ENCODE assay signal across 8 cellular contexts in genomic region chr1:230568008-230568407, GRCh38.
DNase-seq lines count a peak whose midpoint lies in the region; ATAC-seq and TF ChIP-seq lines count a peak whose summit lies in the region.

No MANE protein-coding gene starts in this region.

- H3K27ac ChIP-seq in trophoblast cell (ENCODE audit: low read depth, low read length) (no peak overlapping the region), tibial artery (no peak overlapping the region)

- ATAC-seq in sciatic nerve = no peak
- no peak for ATAC-seq in GM18498 (IDR thresholded peaks at IDR 0.05; ENCODE audit: unreplicated experiment)

- H3K9me3 ChIP-seq in trophoblast cell (ENCODE audit: insufficient read depth, low read depth, low read length) (no peaks in the 10 kb centered on the region), tibial artery (no peaks in the 10 kb centered on the region)

- no peak overlapping the region for H3K4me2 ChIP-seq in trophoblast cell (ENCODE audit: low read length)

- H2BK12ac ChIP-seq in trophoblast cell (ENCODE audit: low read length) = no peak overlapping the region

- no peaks in the 10 kb centered on the region for H3K79me2 ChIP-seq in trophoblast cell (ENCODE audit: control insufficient read depth, insufficient read depth, low read length, poor library complexity)

- H4K91ac ChIP-seq in trophoblast cell (ENCODE audit: low read depth, low read length) = no peak overlapping the region

- H3K36me3 ChIP-seq in trophoblast cell (ENCODE audit: control insufficient read depth in 1 of 2, insufficient read depth in 2 of 2, low read length in 2 of 2) (no peaks in the 10 kb centered on the region), tibial artery (no peaks in the 10 kb centered on the region)

- H3K4me3 ChIP-seq in trophoblast cell (ENCODE audit: low read depth, low read length) = no peak overlapping the region
- H3K4me3 ChIP-seq in tibial artery = no peak overlapping the region

- H4K8ac ChIP-seq in trophoblast cell (ENCODE audit: low read depth, low read length) = no peak overlapping the region

- intact Hi-C loops in tibial artery (cut with DNase I; ENCODE audit: low total_unique reads) = no loop called here
- intact Hi-C loops in sciatic nerve (cut with DNase I) = loop anchor here (10.0 kb wide), 1 partner anchor 1917 kb away; no protein-coding TSS in a partner anchor

- H3K4me1 ChIP-seq in trophoblast cell (ENCODE audit: control insufficient read depth in 1 of 2, insufficient read depth in 2 of 2, low read length in 2 of 2) = peaks cover 7 to 10% of the 10 kb centered on the region in 2 experiments
- no peaks in the 10 kb centered on the region for H3K4me1 ChIP-seq in tibial artery

- H3K4ac ChIP-seq in trophoblast cell (ENCODE audit: low read depth, low read length) = no peak overlapping the region

- no peak overlapping the region for H2BK120ac ChIP-seq in trophoblast cell (ENCODE audit: insufficient read depth, low read length, poor library complexity)

- H3K27me3 ChIP-seq in trophoblast cell (ENCODE audit: insufficient read depth, low read length) (no peaks in the 10 kb centered on the region), tibial artery (peaks cover 0 to under 1% of the 10 kb centered on the region in 2 donors)

- DNase-seq in GM10248 (ENCODE audit: extremely low spot score) (peak; percentile 11), HT1080 (ENCODE audit: low read depth) (peak; percentile 56), astrocyte of the hippocampus (ENCODE audit: low read depth, low spot score) (peak; percentile 33), trophoblast cell (peak; percentile 33 to 36), tibial artery (no peak), NCI-H1436 treated with DMSO at 0.1 percent for 48 hours (lab: John Stamatoyannopoulos, UW) (no peak), sciatic nerve (ENCODE audit: low spot score) (no peak)

- CTCF ChIA-PET in GM10248 (lab: Yijun Ruan, JAX) = no interaction called here

- TF ChIP-seq CTCF in GM10248 (IDR thresholded peaks at IDR 0.05; ENCODE audit: control extremely low read depth, extremely low read depth, low read depth, missing control alignments) (no peak), tibial artery (IDR thresholded peaks at IDR 0.05) (no peak)

- no peak overlapping the region for H3K23ac ChIP-seq in trophoblast cell (ENCODE audit: low read length)

- H3K9ac ChIP-seq in trophoblast cell (ENCODE audit: low read length) = no peak overlapping the region

- no peak overlapping the region for H3K18ac ChIP-seq in trophoblast cell (ENCODE audit: low read length)

- POLR2A ChIA-PET in GM10248 (lab: Yijun Ruan, JAX) = no interaction called here

- WGBS in trophoblast cell (ENCODE audit: extremely low coverage, insufficient coverage, insufficient read length) = no CpG with 5 or more reads among the region's 8 CpGs

- H2AFZ ChIP-seq in trophoblast cell (ENCODE audit: insufficient read depth, low read length, poor library complexity) = no peak overlapping the region

- H4K12ac ChIP-seq in trophoblast cell (ENCODE audit: low read depth, low read length) = no peak overlapping the region

- H2BK5ac ChIP-seq in trophoblast cell (ENCODE audit: low read depth, low read length, poor library complexity) = no peak overlapping the region

- no peak overlapping the region for H2AK5ac ChIP-seq in trophoblast cell (ENCODE audit: low read length)

- peaks cover 3% of the 10 kb centered on the region for H3K79me1 ChIP-seq in trophoblast cell (ENCODE audit: low read length)

- H3K14ac ChIP-seq in trophoblast cell (ENCODE audit: low read length) = no peak overlapping the region

Comparison
In these comparisons a context has a peak if more than half of its experiments do, and no peak if none do; other contexts are left out.
1. DNase-seq: peak in GM10248 (single experiment), HT1080 (single experiment), astrocyte of the hippocampus (single experiment) and trophoblast cell (2 of 2); none in tibial artery (0 of 2), NCI-H1436 treated with DMSO at 0.1 percent for 48 hours (single experiment) and sciatic nerve (single experiment).